In the genomic region with DNA sequence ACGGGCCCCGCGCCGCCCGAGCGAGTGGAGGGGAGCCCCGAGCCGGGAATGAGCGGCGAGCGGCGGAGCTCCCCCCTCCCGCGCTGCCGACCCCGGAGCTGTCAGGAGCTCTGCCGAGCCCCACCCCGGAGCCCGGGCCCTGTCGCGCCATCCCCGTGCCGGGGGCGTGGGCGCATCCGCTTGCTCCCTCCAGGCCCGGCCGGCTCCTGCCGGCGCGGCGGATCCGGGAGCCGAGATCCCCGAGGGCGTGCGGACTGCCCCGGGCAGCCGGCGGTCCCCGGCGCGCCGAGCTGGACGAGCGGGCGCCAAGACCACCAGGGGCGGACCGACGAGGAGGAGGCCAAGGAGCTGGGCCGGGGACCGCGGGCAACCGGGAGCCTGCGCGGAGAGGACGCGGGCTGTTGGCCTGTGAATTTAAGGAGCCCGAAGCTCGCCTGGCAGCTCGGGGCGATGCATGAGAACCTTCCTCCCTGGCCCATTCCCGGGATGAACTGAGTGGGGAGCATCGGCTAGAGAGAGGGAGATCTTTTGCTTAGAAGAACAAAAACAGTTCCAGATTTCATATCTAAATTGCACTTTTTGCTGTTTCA, we compare ENCODE assay signal across 8 cellular contexts. TPM values are rescaled to one million over a fixed set of nuclear protein-coding genes. Genes with fewer than 3 reads are reported as not detected.
DNase-seq lines count a peak whose midpoint lies in the region; ATAC-seq and TF ChIP-seq lines count a peak whose summit lies in the region.

No MANE protein-coding gene starts in this region.

- peaks cover 12% of the 10 kb centered on the region for H3F3A ChIP-seq in GM23338 (replicated peaks; ENCODE audit: low read depth)

- DNase-seq in GM12864 (ENCODE audit: low read depth) (no peak), GM23338 (ENCODE audit: low spot score) (peak; percentile 58), RWPE2 (ENCODE audit: low spot score) (no peak), fibroblast of gingiva (ENCODE audit: low read depth) (peak; percentile 40), NCI-H187 treated with DMSO at 0.1 percent for 48 hours (lab: John Stamatoyannopoulos, UW) (no peak), activated gamma-delta T cell (lab: John Stamatoyannopoulos, UW) (no peak), NCI-H1092 (lab: John Stamatoyannopoulos, UW) (no peak)

- H2AFZ ChIP-seq in GM23338 (peak overlapping the region; percentile 50), neuron (ENCODE audit: low read depth, low read length) (peak overlapping the region; percentile 68)

- no peak overlapping the region for H3K27ac Mint-ChIP-seq in GM23338

- H3K27me3 Mint-ChIP-seq in GM23338 (ENCODE audit: insufficient read depth, low read depth, poor library complexity) = peaks cover 87% of the 10 kb centered on the region

- peak overlapping the region; percentile 74 for H3K4me3 Mint-ChIP-seq in GM23338

- ATAC-seq in GM23338 (peak; percentile 13), RWPE2 (ENCODE audit: low read depth) (peak; percentile 13; the same call in 2 of the 3 replicates)

- peaks cover 48% of the 10 kb centered on the region for H3K4me1 Mint-ChIP-seq in GM23338

- no peak for TF ChIP-seq CTCF in GM12864 (IDR thresholded peaks at IDR 0.05; ENCODE audit: low read depth, low read length, missing control alignments)
- TF ChIP-seq CTCF in GM23338 (conservative IDR thresholded peaks at IDR 0.05; ENCODE audit: low read depth in 2 of 2) = no peak
- TF ChIP-seq CTCF in RWPE2 (IDR thresholded peaks at IDR 0.05; ENCODE audit: poor library complexity, severe bottlenecking) = peak; percentile 5

- H3K36me3 Mint-ChIP-seq in GM23338 (ENCODE audit: low read depth) = peaks cover 3% of the 10 kb centered on the region; the same call in 1 of the 3 replicates

- H3K4me2 ChIP-seq in GM23338 = peak overlapping the region; percentile 86

- H4K20me1 ChIP-seq in GM23338 (replicated peaks; ENCODE audit: insufficient read depth) = 0 out of 2 replicates have a peak, but pooled peaks cover 5% of the 10 kb centered on the region

- H3K36me3 ChIP-seq in GM23338 (ENCODE audit: insufficient read depth) = no peaks in the 10 kb centered on the region
- peaks cover 34% of the 10 kb centered on the region for H3K36me3 ChIP-seq in RWPE2 (ENCODE audit: low read depth)
- no peaks in the 10 kb centered on the region for H3K36me3 ChIP-seq in neuron (ENCODE audit: insufficient read depth, low read length)

- H3K27ac ChIP-seq in GM23338 (ENCODE audit: low read depth) = no peak overlapping the region
- peak overlapping the region; percentile 96 for H3K27ac ChIP-seq in RWPE2 (ENCODE audit: poor library complexity, severe bottlenecking)

- H3K27me3 ChIP-seq in GM23338 (ENCODE audit: insufficient read depth) (peaks cover 98% of the 10 kb centered on the region), RWPE2 (ENCODE audit: insufficient read depth, poor library complexity, severe bottlenecking) (no peaks in the 10 kb centered on the region), neuron (ENCODE audit: insufficient read depth, low read length) (peaks cover 78% of the 10 kb centered on the region)

- H3K4me1 ChIP-seq in GM23338 (ENCODE audit: insufficient read depth) (peaks cover 68% of the 10 kb centered on the region), RWPE2 (ENCODE audit: insufficient read depth, poor library complexity, severe bottlenecking) (peaks cover 39% of the 10 kb centered on the region), neuron (ENCODE audit: insufficient read depth, low read length) (peaks cover 17% of the 10 kb centered on the region)

- H3K79me2 ChIP-seq in GM23338 (replicated peaks; ENCODE audit: insufficient read depth) = no peaks in the 10 kb centered on the region

- H3K9me3 ChIP-seq in RWPE2 (ENCODE audit: severe bottlenecking) (no peaks in the 10 kb centered on the region), neuron (ENCODE audit: low read length) (peaks cover 1% of the 10 kb centered on the region)

- no peaks in the 10 kb centered on the region for H3K9me3 Mint-ChIP-seq in GM23338

- peak overlapping the region; percentile 50; the same call in 1 of the 2 replicates for H3K4me3 ChIP-seq in GM12864 (ENCODE audit: low read depth, low read length)
- H3K4me3 ChIP-seq in GM23338 = peak overlapping the region; percentile 60
- peak overlapping the region; percentile 58 for H3K4me3 ChIP-seq in RWPE2 (ENCODE audit: severe bottlenecking)
- peak overlapping the region; percentile 43 for H3K4me3 ChIP-seq in neuron (ENCODE audit: low read length)

- no peaks in the 10 kb centered on the region for H3K9me2 ChIP-seq in GM23338 (ENCODE audit: insufficient read depth)

TF ChIP-seq in GM23338, 12 proteins besides CTCF, POLR2A, EP300 and RAD21:
- no peak for TF ChIP-seq STAT1 (IDR thresholded peaks at IDR 0.05; ENCODE audit: unreplicated experiment)
- peak; percentile 40 for TF ChIP-seq EZH2phosphoT487 (IDR thresholded peaks at IDR 0.05; ENCODE audit: unreplicated experiment)
- TF ChIP-seq NANOG (IDR thresholded peaks at IDR 0.05; ENCODE audit: borderline replicate concordance) = no peak
- no peak for TF ChIP-seq ZNF331 (CRISPR knock-in tag; IDR thresholded peaks at IDR 0.05; ENCODE audit: low read depth)
TF ChIP-seq in GM23338: peak in this region for 1.

RNA-seq across cellular contexts. Expression of a gene that starts 2.0 kb away (rescaled TPM):
- total RNA-seq in GM23338 (2014; rRNA removed; shearing (Covaris generic)) = not detected in 2 replicates
- not detected in 2 replicates for polyA plus RNA-seq in GM23338 (2016; fragmentation: Nextera tagmentation; extraction: Ambion mirVana)

Comparison
In these comparisons a context has a peak if more than half of its experiments do, and no peak if none do; other contexts are left out.
1. DNase-seq: peak in GM23338 (single experiment) and fibroblast of gingiva (single experiment); none in GM12864 (single experiment), RWPE2 (single experiment), NCI-H187 treated with DMSO at 0.1 percent for 48 hours (single experiment), activated gamma-delta T cell (single experiment) and NCI-H1092 (single experiment).
2. Peak in every context shown above with its lines, with median percentiles within 50 percentile points of each other: H3K4me3 ChIP-seq.